ENCODE assay signal across 8 cellular contexts in the genomic region with DNA sequence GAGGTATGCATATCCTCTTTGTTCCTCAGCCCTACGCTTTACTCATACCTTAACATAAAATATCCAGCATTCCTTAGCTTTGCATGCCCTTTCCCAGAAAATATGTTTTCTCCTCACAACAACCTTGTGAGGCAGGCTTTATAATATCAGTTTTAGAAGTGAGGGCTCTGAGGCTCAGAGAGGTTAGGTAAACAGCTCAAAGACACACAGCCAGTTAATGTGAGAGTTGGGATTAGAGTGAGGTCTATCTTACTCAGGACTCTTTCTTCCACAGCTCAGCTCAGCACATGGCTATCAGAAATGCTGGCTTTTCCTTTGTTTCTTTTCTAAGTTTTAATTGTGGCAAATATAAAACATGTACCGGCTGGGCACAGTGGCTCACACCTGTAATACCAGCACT.
"Had no signal": no experiment of that assay in that cellular context is flagged by ENCODE, and none has a peak within 500 bp of the region (broad histone marks: within the 10 kb centered on the region; RNA-seq: fewer than 3 reads in every experiment).

No MANE protein-coding gene starts in this region.

- ATAC-seq: GM12878 had no signal

- H3K4me3 ChIP-seq: GM12878 had no signal

- FAIRE-seq: G401.6, GM12878, GM12891, GM12892, GM18507, GM19239 had no signal

- DNase-seq: GDM1, GF-D8 had no signal
